In the genomic region with DNA sequence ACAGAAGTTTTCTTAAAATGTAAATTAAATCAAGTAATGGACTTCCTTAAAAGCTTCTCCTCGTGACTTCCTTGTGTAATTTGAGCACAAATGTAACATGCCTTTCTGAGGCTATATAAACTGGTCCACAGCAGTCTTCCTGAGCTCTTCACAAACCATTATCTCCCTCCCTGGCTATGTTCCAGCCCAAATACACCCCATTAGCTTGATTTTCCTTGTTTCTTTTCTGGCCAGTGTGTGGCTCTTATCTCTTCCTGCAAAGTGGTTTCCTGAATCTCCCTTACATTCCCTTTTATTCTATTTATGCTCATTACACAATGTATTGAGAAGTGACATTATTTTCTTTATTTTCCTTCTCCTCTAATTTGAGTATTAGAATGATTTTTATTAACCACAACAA, we compare ENCODE assay signal across 22 cellular contexts.
DNase-seq lines count a peak whose midpoint lies in the region; ATAC-seq and TF ChIP-seq lines count a peak whose summit lies in the region.
"Had no signal": no experiment of that assay in that cellular context is flagged by ENCODE, and none has a peak within 500 bp of the region (broad histone marks: within the 10 kb centered on the region; RNA-seq: fewer than 3 reads in every experiment).

No MANE protein-coding gene starts in this region.

- H3K27me3 Mint-ChIP-seq in CD4-positive, alpha-beta T cell: no peaks in the 10 kb centered on the region
- H3K27me3 Mint-ChIP-seq: type B pancreatic cell had no signal

- no peak overlapping the region for H3K4me2 ChIP-seq in OCI-LY7 (ENCODE audit: low read length)
- H3K4me2 ChIP-seq: A549 had no signal

- H3K4me1 Mint-ChIP-seq in CD4-positive, alpha-beta T cell (ENCODE audit: low read depth): no peaks in the 10 kb centered on the region
- H3K4me1 Mint-ChIP-seq: nephron had no signal

- no peaks in the 10 kb centered on the region for H3K79me2 ChIP-seq in OCI-LY7 (ENCODE audit: insufficient read depth, low read depth, low read length)

- TF ChIP-seq CTCF in A673 (conservative IDR thresholded peaks at IDR 0.05; ENCODE audit: low read depth, low read length) (no peak), OCI-LY7 (conservative IDR thresholded peaks at IDR 0.05; ENCODE audit: low read length) (no peak), fibroblast of pulmonary artery (IDR thresholded peaks at IDR 0.05; ENCODE audit: low read length, missing control alignments) (no peak)
- no peak for TF ChIP-seq CTCF in CD4-positive, alpha-beta T cell (IDR thresholded peaks at IDR 0.05)

- no peaks in the 10 kb centered on the region for H3K27me3 ChIP-seq in A673 (replicated peaks; ENCODE audit: insufficient read depth, low read depth, low read length, poor library complexity)
- H3K27me3 ChIP-seq in CD4-positive, alpha-beta T cell (ENCODE audit: control insufficient read depth, insufficient read depth, low read length): no peaks in the 10 kb centered on the region
- H3K27me3 ChIP-seq: BLaER1 treated with 17β-estradiol and CSF1 and Interleukin-3, amounts not matched to agents 10 nM and 100 nM had no signal

- H2AFZ ChIP-seq in OCI-LY7 (ENCODE audit: low read length): peak overlapping the region; percentile 66

- CTCF ChIA-PET in A673 (lab: Charles Lee): no interaction called here
- CTCF ChIA-PET in OCI-LY7 (lab: Charles Lee; ENCODE audit: unreplicated experiment): no interaction called here
- CTCF ChIA-PET in CD4-positive, alpha-beta T cell (lab: Charles Lee): no interaction called here

- H4K20me1 ChIP-seq in OCI-LY7 (ENCODE audit: insufficient read depth, low read length): no peaks in the 10 kb centered on the region
- H4K20me1 ChIP-seq: BLaER1 treated with 17β-estradiol and CSF1 and Interleukin-3, amounts not matched to agents 10 nM and 100 nM had no signal

- H3K4me1 ChIP-seq in A673 (ENCODE audit: insufficient read depth, low read length, poor library complexity, severe bottlenecking) (no peaks in the 10 kb centered on the region), OCI-LY7 (ENCODE audit: insufficient read depth, low read length, poor library complexity, severe bottlenecking) (no peaks in the 10 kb centered on the region)
- H3K4me1 ChIP-seq: A549 had no signal

- H3K27ac ChIP-seq in A673 (ENCODE audit: low read depth, low read length, poor library complexity, severe bottlenecking) (no peak overlapping the region), OCI-LY7 (ENCODE audit: low read depth, low read length, poor library complexity, severe bottlenecking) (no peak overlapping the region)
- no peak overlapping the region for H3K27ac ChIP-seq in CD4-positive, alpha-beta T cell (ENCODE audit: low read depth, low read length)
- H3K27ac ChIP-seq: A549; BLaER1 treated with 17β-estradiol and CSF1 and Interleukin-3, amounts not matched to agents 10 nM and 100 nM; HL-60; SK-N-MC had no signal

- no peaks in the 10 kb centered on the region for H3K9me2 ChIP-seq in OCI-LY7 (ENCODE audit: insufficient read depth, low read length)

- no peaks in the 10 kb centered on the region for H3K36me3 Mint-ChIP-seq in CD4-positive, alpha-beta T cell (ENCODE audit: low read depth)
- H3K36me3 Mint-ChIP-seq: type B pancreatic cell had no signal

- POLR2A ChIA-PET in A673 (lab: Charles Lee; ENCODE audit: low non-redundant PET): no interaction called here
- POLR2A ChIA-PET in OCI-LY7 (lab: Charles Lee): interaction anchor here (0.5 to 1.3 kb wide), 4 partner anchors 9 to 532 kb away, joined by 3 to 4 read pairs (median 4); no protein-coding TSS in a partner anchor
- POLR2A ChIA-PET in CD4-positive, alpha-beta T cell (lab: Charles Lee): no interaction called here

- H3K36me3 ChIP-seq in A673 (ENCODE audit: insufficient read depth, low read length, poor library complexity, severe bottlenecking) (no peaks in the 10 kb centered on the region), OCI-LY7 (ENCODE audit: insufficient read depth, low read length) (no peaks in the 10 kb centered on the region; the same call in 1 of the 2 replicates)
- H3K36me3 ChIP-seq: BLaER1 treated with 17β-estradiol and CSF1 and Interleukin-3, amounts not matched to agents 10 nM and 100 nM had no signal

- BruUV-seq in A673 (replicated peaks; lab: Mats Ljungman, UMichigan): no TSS peak
- BruUV-seq in OCI-LY7 (replicated peaks; lab: Mats Ljungman, UMichigan): no TSS peak

- no peak overlapping the region for H3K27ac Mint-ChIP-seq in CD4-positive, alpha-beta T cell
- H3K27ac Mint-ChIP-seq: activated CD8-positive, alpha-beta T cell treated with anti-CD3 and anti-CD28 coated beads, Interleukin-2, amount 10 ng/mL, durations not matched to agents 7 days and 5 days; nephron; type B pancreatic cell had no signal

- H3K4me3 ChIP-seq in A673 (ENCODE audit: low read depth, low read length, poor library complexity, severe bottlenecking): no peak overlapping the region
- H3K4me3 ChIP-seq in OCI-LY7 (ENCODE audit: low read depth, low read length, poor library complexity, severe bottlenecking): no peak overlapping the region
- H3K4me3 ChIP-seq in fibroblast of pulmonary artery (replicated peaks; ENCODE audit: low read depth, low read length): no peak overlapping the region
- H3K4me3 ChIP-seq: A549; BLaER1 treated with 17β-estradiol and CSF1 and Interleukin-3, amounts not matched to agents 10 nM and 100 nM; SK-N-MC had no signal

- no peak overlapping the region for H3K4me3 Mint-ChIP-seq in CD4-positive, alpha-beta T cell
- H3K4me3 Mint-ChIP-seq: activated CD8-positive, alpha-beta T cell treated with anti-CD3 and anti-CD28 coated beads, Interleukin-2, amount 10 ng/mL, durations not matched to agents 7 days and 5 days; nephron; type B pancreatic cell had no signal

- intact Hi-C loops in A673 (cut with micrococcal nuclease; ENCODE audit: unreplicated experiment) (no loop called here), OCI-LY7 (cut with micrococcal nuclease; ENCODE audit: unreplicated experiment) (no loop called here)
- intact Hi-C loops in CD4-positive, alpha-beta T cell (cut with DNase I, micrococcal nuclease): no loop called here

- H3K9me3 Mint-ChIP-seq in CD4-positive, alpha-beta T cell: no peaks in the 10 kb centered on the region

- no peaks in the 10 kb centered on the region for H3K9me3 ChIP-seq in A673 (ENCODE audit: low read depth, low read length, poor library complexity, severe bottlenecking)
- peaks cover 12% of the 10 kb centered on the region; the same call in 1 of the 2 replicates for H3K9me3 ChIP-seq in OCI-LY7 (ENCODE audit: low read length)
- no peaks in the 10 kb centered on the region for H3K9me3 ChIP-seq in CD4-positive, alpha-beta T cell (ENCODE audit: control insufficient read depth, low read length)
- H3K9me3 ChIP-seq: A549 had no signal

- no peak for ATAC-seq in left lobe of liver
- no peak for ATAC-seq in GM19452 (IDR thresholded peaks at IDR 0.05; ENCODE audit: unreplicated experiment)
- no peak for ATAC-seq in HG03442 (IDR thresholded peaks at IDR 0.05; ENCODE audit: unreplicated experiment)
- no peak for ATAC-seq in CD4-positive, alpha-beta T cell (ENCODE audit: poor library complexity)
- ATAC-seq: A549; activated CD8-positive, alpha-beta T cell treated with anti-CD3 and anti-CD28 coated beads, Interleukin-2, amount 10 ng/mL, durations not matched to agents 7 days and 5 days; HepG2; left colon had no signal

- DNase-seq in A673 (ENCODE audit: low spot score): peak; percentile 45
- DNase-seq in NCI-H1092 treated with DMSO at 0.1 percent for 48 hours (lab: John Stamatoyannopoulos, UW): peak; percentile 19
- no peak for DNase-seq in OCI-LY7 (ENCODE audit: low spot score)
- DNase-seq in fibroblast of pulmonary artery (ENCODE audit: low read depth): peak; percentile 84
- no peak for DNase-seq in left lobe of liver (ENCODE audit: low spot score)
- no peak for DNase-seq in CD4-positive, alpha-beta T cell
- DNase-seq: activated CD4-positive, CD25-positive, alpha-beta regulatory T cell treated with anti-CD3 and anti-CD28 coated beads, Interleukin-2, amount 50 U/mL, for 72 hours; activated CD8-positive, alpha-beta T cell treated with anti-CD3 and anti-CD28 coated beads, Interleukin-2, amount 10 ng/mL, durations not matched to agents 7 days and 5 days; activated gamma-delta T cell treated with Interleukin-2 at 50 U/mL for 16 hours; cortex of kidney; left colon; NCI-H446 treated with DMSO at 0.1 percent for 48 hours; RPMI8226 had no signal

Comparison
In these comparisons a context has a peak if more than half of its experiments do, and no peak if none do; other contexts are left out.
1. DNase-seq: peak in A673 (single experiment), NCI-H1092 treated with DMSO at 0.1 percent for 48 hours (single experiment) and fibroblast of pulmonary artery (single experiment); none in OCI-LY7 (single experiment), left lobe of liver (single experiment) and CD4-positive, alpha-beta T cell (0 of 10).